ENCODE assay signal across 17 cellular contexts in the genomic region with DNA sequence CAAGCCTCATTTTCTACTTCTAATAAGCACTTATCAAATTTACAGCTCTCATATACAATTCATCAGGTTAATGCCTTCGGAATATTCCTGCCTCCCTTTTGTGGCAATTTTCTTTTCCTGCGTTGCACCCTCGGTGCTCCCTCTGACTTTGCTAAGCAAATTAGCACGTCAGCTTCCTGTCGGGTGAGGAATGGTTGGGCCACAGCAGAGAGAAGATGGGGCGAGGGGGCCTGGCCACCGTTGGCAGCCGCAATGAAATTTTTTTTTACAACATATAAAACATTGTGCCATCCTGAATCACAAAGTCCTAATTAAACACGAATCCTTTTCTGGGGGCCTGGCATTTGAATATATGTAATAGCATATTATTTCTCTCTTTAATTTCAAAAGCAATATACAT. TPM values are rescaled to one million over a fixed set of nuclear protein-coding genes. Genes with fewer than 3 reads are reported as not detected.
DNase-seq lines count a peak whose midpoint lies in the region; TF ChIP-seq lines count a peak whose summit lies in the region.
"Had no signal": no experiment of that assay in that cellular context is flagged by ENCODE, and none has a peak within 500 bp of the region (broad histone marks: within the 10 kb centered on the region; RNA-seq: fewer than 3 reads in every experiment).

No MANE protein-coding gene starts in this region.

- peaks cover 4% of the 10 kb centered on the region for H3K27me3 ChIP-seq in left ventricle myocardium inferior (ENCODE audit: low read depth)
- H3K27me3 ChIP-seq: MG63, Peyer's patch had no signal

- TF ChIP-seq CTCF in left ventricle myocardium inferior (IDR thresholded peaks at IDR 0.05; ENCODE audit: borderline replicate concordance), result no peak

- DNase-seq in cardiac septum (ENCODE audit: low spot score), result peak; percentile 60
- no peak for DNase-seq in left ventricle myocardium inferior
- DNase-seq in NCI-H526 treated with DMSO at 0.1 percent for 48 hours (lab: John Stamatoyannopoulos, UW), result peak; percentile 17
- DNase-seq in mesenteric fat pad (ENCODE audit: low spot score), result peak; percentile 41
- DNase-seq in ureter (ENCODE audit: low spot score), result peak; percentile 15
- DNase-seq in DMS79 treated with DMSO at 0.1 percent for 48 hours (lab: John Stamatoyannopoulos, UW), result no peak
- no peak for DNase-seq in NCI-H2227 (lab: John Stamatoyannopoulos, UW; ENCODE audit: unreplicated experiment)
- no peak for DNase-seq in activated CD4-positive, alpha-beta T cell treated with anti-CD3 and anti-CD28 coated beads, Interleukin-2, amount 50 U/mL, for 4 hours
- DNase-seq: DMS53, GF-D8, MG63, NCI-H1105, NCI-H187, SIG-M5 had no signal

- no peaks in the 10 kb centered on the region for H3K36me3 ChIP-seq in left ventricle myocardium inferior
- H3K36me3 ChIP-seq: MG63, Peyer's patch had no signal

- H3K4me3 ChIP-seq in left ventricle myocardium inferior, result no peak overlapping the region
- H3K4me3 ChIP-seq: MG63, Peyer's patch had no signal

- H3K27ac ChIP-seq in left ventricle myocardium inferior (replicated peaks), result no peak overlapping the region
- H3K27ac ChIP-seq: KMS-11, Peyer's patch had no signal

- intact Hi-C loops in cardiac septum (cut with DNase I), result no loop called here
- intact Hi-C loops in left ventricle myocardium inferior (cut with micrococcal nuclease), result no loop called here

- peaks cover 31% of the 10 kb centered on the region for H3K4me1 ChIP-seq in left ventricle myocardium inferior
- H3K4me1 ChIP-seq: Peyer's patch had no signal

- H3K9me3 ChIP-seq in left ventricle myocardium inferior (replicated peaks), result peaks cover 14% of the 10 kb centered on the region

RNA-seq across cellular contexts. Expression of gene ELFN1, which starts 28.1 kb away (rescaled TPM):
- total RNA-seq in cardiac septum (7.4 TPM), left ventricle myocardium inferior (10.5 TPM), mesenteric fat pad (3.7 TPM), ureter (1.7 TPM)
- total RNA-seq: A673 had no signal

Comparison
In these comparisons a context has a peak if more than half of its experiments do, and no peak if none do; other contexts are left out.
1. DNase-seq: peak in cardiac septum (single experiment), NCI-H526 treated with DMSO at 0.1 percent for 48 hours (single experiment), mesenteric fat pad (single experiment) and ureter (single experiment); none in left ventricle myocardium inferior (single experiment), DMS79 treated with DMSO at 0.1 percent for 48 hours (single experiment), NCI-H2227 (single experiment) and activated CD4-positive, alpha-beta T cell treated with anti-CD3 and anti-CD28 coated beads, Interleukin-2, amount 50 U/mL, for 4 hours (0 of 2).